20 cellular contexts compared by ENCODE assay signal in the genomic region with DNA sequence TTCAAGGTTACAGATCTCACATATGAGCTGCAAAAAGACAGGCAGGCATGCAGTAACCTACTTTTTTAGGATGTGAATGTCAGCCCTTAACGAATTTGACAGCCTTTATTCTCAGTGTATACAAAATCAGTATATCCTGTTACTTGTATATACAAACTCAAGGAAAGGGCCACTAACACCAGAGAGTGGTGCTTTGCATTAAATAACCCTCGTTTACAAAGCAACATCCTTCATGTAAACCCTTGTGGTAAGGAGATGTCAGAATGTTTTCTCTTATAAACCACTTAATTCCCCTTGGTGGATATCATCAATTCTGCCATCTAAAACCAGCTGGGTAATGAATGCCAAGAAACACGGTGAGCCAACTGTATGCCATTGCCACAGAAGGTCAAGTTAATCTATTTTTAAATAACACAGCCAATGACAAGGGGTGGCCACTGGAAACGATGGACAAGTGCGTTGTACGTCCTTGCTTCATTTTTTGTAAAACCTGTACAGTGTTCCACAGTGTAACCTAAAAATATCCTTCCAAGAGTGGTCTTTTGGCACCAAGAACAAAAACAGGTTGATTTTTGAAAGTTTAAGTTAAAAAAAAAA. TPM values are rescaled to one million over a fixed set of nuclear protein-coding genes. Genes with fewer than 3 reads are reported as not detected.
"Had no signal": no experiment of that assay in that cellular context is flagged by ENCODE, and none has a peak within 500 bp of the region (broad histone marks: within the 10 kb centered on the region; RNA-seq: fewer than 3 reads in every experiment).

No MANE protein-coding gene starts in this region.

- H3K4me1 Mint-ChIP-seq: activated naive CD8-positive, alpha-beta T cell treated with anti-CD3 and anti-CD28 coated beads, Interleukin-2, amount 10 ng/mL, durations not matched to agents 7 days and 5 days had no signal

- H3K36me3 Mint-ChIP-seq: activated naive CD8-positive, alpha-beta T cell treated with anti-CD3 and anti-CD28 coated beads, Interleukin-2, amount 10 ng/mL, durations not matched to agents 7 days and 5 days had no signal

- H3K27ac ChIP-seq: breast epithelium, KMS-11, SJCRH30 had no signal

- DNase-seq: activated CD4-positive, alpha-beta T cell treated with anti-CD3 and anti-CD28 coated beads for 4 hours; activated CD8-positive, alpha-beta memory T cell treated with anti-CD3 and anti-CD28 coated beads, Interleukin-2, amount 50 U/mL, for 48 hours; activated CD8-positive, alpha-beta T cell treated with anti-CD3 and anti-CD28 coated beads, Interleukin-2, amount 10 ng/mL, durations not matched to agents 7 days and 5 days; activated naive CD4-positive, alpha-beta T cell treated with anti-CD3 and anti-CD28 coated beads, Interleukin-2, amount 50 U/mL, for 16 hours; activated naive CD8-positive, alpha-beta T cell treated with anti-CD3 and anti-CD28 coated beads, Interleukin-2, amount 10 ng/mL, durations not matched to agents 7 days and 5 days; activated T-cell treated with anti-CD3 and anti-CD28 coated beads, Interleukin-2, amount 50 U/mL, for 1 hour; aorta; central memory CD4-positive, alpha-beta T cell; NCI-H1092; NCI-H1417; NCI-H1930; NCI-H2171; NCI-H2227 treated with DMSO at 0.1 percent for 48 hours; NCI-H526; NCI-H774; SJCRH30; SK-N-SH had no signal

- H3K36me3 ChIP-seq: breast epithelium, SJCRH30 had no signal

- H3K27ac Mint-ChIP-seq: activated CD8-positive, alpha-beta T cell treated with anti-CD3 and anti-CD28 coated beads, Interleukin-2, amount 10 ng/mL, durations not matched to agents 7 days and 5 days; activated naive CD8-positive, alpha-beta T cell treated with anti-CD3 and anti-CD28 coated beads, Interleukin-2, amount 10 ng/mL, durations not matched to agents 7 days and 5 days had no signal

- H3K4me3 ChIP-seq: breast epithelium, SJCRH30 had no signal

- ATAC-seq: activated CD4-positive, CD25-positive, alpha-beta regulatory T cell treated with anti-CD3 and anti-CD28 coated beads, Interleukin-2, amount 50 U/mL, for 24 hours; activated CD8-positive, alpha-beta T cell treated with anti-CD3 and anti-CD28 coated beads, Interleukin-2, amount 10 ng/mL, durations not matched to agents 7 days and 5 days had no signal

- H3K9ac ChIP-seq: KMS-11, SK-N-SH had no signal

- H3K4me2 ChIP-seq: KMS-11, SK-N-SH had no signal

- H3K9me3 ChIP-seq: breast epithelium, SJCRH30, SK-N-SH had no signal

- H3K27me3 ChIP-seq: breast epithelium, SJCRH30 had no signal

- H3K4me1 ChIP-seq: SJCRH30 had no signal

- H3K4me3 Mint-ChIP-seq: activated CD8-positive, alpha-beta T cell treated with anti-CD3 and anti-CD28 coated beads, Interleukin-2, amount 10 ng/mL, durations not matched to agents 7 days and 5 days; activated naive CD8-positive, alpha-beta T cell treated with anti-CD3 and anti-CD28 coated beads, Interleukin-2, amount 10 ng/mL, durations not matched to agents 7 days and 5 days had no signal

RNA-seq across cellular contexts. Expression of gene MAGI1, which starts 7.5 kb away (rescaled TPM):
- total RNA-seq: activated CD8-positive, alpha-beta T cell treated with anti-CD3 and anti-CD28 coated beads, Interleukin-2, amount 10 ng/mL, durations not matched to agents 7 days and 5 days; activated naive CD8-positive, alpha-beta T cell treated with anti-CD3 and anti-CD28 coated beads, Interleukin-2, amount 10 ng/mL, durations not matched to agents 7 days and 5 days had no signal
